In the genomic region with DNA sequence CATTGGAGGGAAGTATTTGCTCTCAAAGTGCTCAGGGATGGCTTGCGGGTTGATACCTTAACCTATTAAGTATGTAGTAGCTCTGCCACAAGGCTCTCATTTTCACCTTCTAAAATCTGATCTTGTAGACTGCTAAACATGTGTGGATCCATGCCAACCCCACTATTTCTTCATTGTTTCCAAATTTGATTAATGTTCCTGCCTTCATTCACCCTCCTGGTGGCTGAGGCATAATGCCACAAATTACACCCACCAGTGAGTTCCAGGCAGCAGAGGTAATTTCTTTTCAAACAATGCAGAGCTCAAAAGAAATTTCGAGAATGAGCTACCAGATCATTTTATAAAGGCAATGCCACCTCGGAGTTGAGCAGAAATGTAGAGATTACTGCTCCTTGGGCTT, we compare ENCODE assay signal across 15 cellular contexts.
A peak's percentile ranks its signal among the peaks of the same experiment; 100 is the strongest.
DNase-seq lines count a peak whose midpoint lies in the region; TF ChIP-seq lines count a peak whose summit lies in the region.
"Had no signal": no experiment of that assay in that cellular context is flagged by ENCODE, and none has a peak within 500 bp of the region (broad histone marks: within the 10 kb centered on the region; RNA-seq: fewer than 3 reads in every experiment).

No MANE protein-coding gene starts in this region.

- peak; percentile 40; the same call in 1 of the 2 replicates for TF ChIP-seq EP300 in Ishikawa (IDR thresholded peaks at IDR 0.05; ENCODE audit: borderline replicate concordance)

- no peaks in the 10 kb centered on the region for H3K9me3 ChIP-seq in ascending aorta
- H3K9me3 ChIP-seq: HAP-1 had no signal

- intact Hi-C loops in ascending aorta (cut with DNase I) = no loop called here

- no peak overlapping the region for H3K27ac ChIP-seq in ascending aorta

- no peaks in the 10 kb centered on the region for H3K4me1 ChIP-seq in ascending aorta
- H3K4me1 ChIP-seq: HAP-1 had no signal

- DNase-seq in astrocyte of the hippocampus (ENCODE audit: low read depth, low spot score) (peak; percentile 81), renal cortical epithelial cell (ENCODE audit: low read depth) (peak; percentile 66), NAMALWA (ENCODE audit: low spot score) (no peak), ascending aorta (ENCODE audit: low spot score in 2 of 2) (no peak), DMS79 (lab: John Stamatoyannopoulos, UW) (no peak)
- DNase-seq: C1 segment of cervical spinal cord; CD4-positive, CD25-positive, alpha-beta regulatory T cell; CD8-positive, alpha-beta T cell; DMS 273 treated with DMSO at 0.1 percent for 48 hours; DMS79 treated with DMSO at 0.1 percent for 48 hours; GF-D8; GOT3; HFFc6 had no signal

- TF ChIP-seq CTCF in ascending aorta (IDR thresholded peaks at IDR 0.05) = no peak

- no peaks in the 10 kb centered on the region for H3K36me3 ChIP-seq in ascending aorta
- H3K36me3 ChIP-seq: HAP-1 had no signal

- H3K27me3 ChIP-seq in ascending aorta = no peaks in the 10 kb centered on the region

- no peak for TF ChIP-seq RAD21 in Ishikawa (IDR thresholded peaks at IDR 0.05; ENCODE audit: low read depth)

- H3K4me3 ChIP-seq in ascending aorta = no peak overlapping the region
- H3K4me3 ChIP-seq: HAP-1 had no signal

TF ChIP-seq in Ishikawa, 13 proteins besides CTCF, POLR2A, EP300 and RAD21:
- TF ChIP-seq ZBTB7A (IDR thresholded peaks at IDR 0.05; ENCODE audit: low read depth) = no peak
- TF ChIP-seq, protein P1, sequence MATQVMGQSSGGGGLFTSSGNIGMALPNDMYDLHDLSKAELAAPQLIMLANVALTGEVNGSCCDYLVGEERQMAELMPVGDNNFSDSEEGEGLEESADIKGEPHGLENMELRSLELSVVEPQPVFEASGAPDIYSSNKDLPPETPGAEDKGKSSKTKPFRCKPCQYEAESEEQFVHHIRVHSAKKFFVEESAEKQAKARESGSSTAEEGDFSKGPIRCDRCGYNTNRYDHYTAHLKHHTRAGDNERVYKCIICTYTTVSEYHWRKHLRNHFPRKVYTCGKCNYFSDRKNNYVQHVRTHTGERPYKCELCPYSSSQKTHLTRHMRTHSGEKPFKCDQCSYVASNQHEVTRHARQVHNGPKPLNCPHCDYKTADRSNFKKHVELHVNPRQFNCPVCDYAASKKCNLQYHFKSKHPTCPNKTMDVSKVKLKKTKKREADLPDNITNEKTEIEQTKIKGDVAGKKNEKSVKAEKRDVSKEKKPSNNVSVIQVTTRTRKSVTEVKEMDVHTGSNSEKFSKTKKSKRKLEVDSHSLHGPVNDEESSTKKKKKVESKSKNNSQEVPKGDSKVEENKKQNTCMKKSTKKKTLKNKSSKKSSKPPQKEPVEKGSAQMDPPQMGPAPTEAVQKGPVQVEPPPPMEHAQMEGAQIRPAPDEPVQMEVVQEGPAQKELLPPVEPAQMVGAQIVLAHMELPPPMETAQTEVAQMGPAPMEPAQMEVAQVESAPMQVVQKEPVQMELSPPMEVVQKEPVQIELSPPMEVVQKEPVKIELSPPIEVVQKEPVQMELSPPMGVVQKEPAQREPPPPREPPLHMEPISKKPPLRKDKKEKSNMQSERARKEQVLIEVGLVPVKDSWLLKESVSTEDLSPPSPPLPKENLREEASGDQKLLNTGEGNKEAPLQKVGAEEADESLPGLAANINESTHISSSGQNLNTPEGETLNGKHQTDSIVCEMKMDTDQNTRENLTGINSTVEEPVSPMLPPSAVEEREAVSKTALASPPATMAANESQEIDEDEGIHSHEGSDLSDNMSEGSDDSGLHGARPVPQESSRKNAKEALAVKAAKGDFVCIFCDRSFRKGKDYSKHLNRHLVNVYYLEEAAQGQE (IDR thresholded peaks at IDR 0.05; ENCODE audit: low read depth) = no peak
- no peak for TF ChIP-seq TCF12 (IDR thresholded peaks at IDR 0.05; ENCODE audit: low read depth)
- TF ChIP-seq EGR1 (IDR thresholded peaks at IDR 0.05) = no peak
- 0 out of 2 replicates have a peak, but pooled peaks have one; percentile 17 for TF ChIP-seq TEAD4 (IDR thresholded peaks at IDR 0.05)
- no peak for TF ChIP-seq CREB1 (IDR thresholded peaks at IDR 0.05; ENCODE audit: low read depth)
- TF ChIP-seq NFIC (IDR thresholded peaks at IDR 0.05) = peak; percentile 64
- no peak for TF ChIP-seq FOXM1 (IDR thresholded peaks at IDR 0.05; ENCODE audit: borderline replicate concordance, low read depth)

Comparison
In these comparisons a context has a peak if more than half of its experiments do, and no peak if none do; other contexts are left out.
1. DNase-seq: peak in astrocyte of the hippocampus (single experiment) and renal cortical epithelial cell (single experiment); none in NAMALWA (single experiment), ascending aorta (0 of 2) and DMS79 (single experiment).